ENCODE assay signal across 1 cellular context in genomic region chr10:119178371-119179119, GRCh38.
A peak's percentile ranks its signal among the peaks of the same experiment; 100 is the strongest.
TF ChIP-seq lines count a peak whose summit lies in the region.

TSS of gene PRDX3 (minus strand) at chr10:119178812. CDS start at chr10:119178790, 22 bp downstream.

TF ChIP-seq in K562, 482 proteins besides CTCF, POLR2A, EP300 and RAD21 (continued from another document and continues in another):
- TF ChIP-seq, protein P1, sequence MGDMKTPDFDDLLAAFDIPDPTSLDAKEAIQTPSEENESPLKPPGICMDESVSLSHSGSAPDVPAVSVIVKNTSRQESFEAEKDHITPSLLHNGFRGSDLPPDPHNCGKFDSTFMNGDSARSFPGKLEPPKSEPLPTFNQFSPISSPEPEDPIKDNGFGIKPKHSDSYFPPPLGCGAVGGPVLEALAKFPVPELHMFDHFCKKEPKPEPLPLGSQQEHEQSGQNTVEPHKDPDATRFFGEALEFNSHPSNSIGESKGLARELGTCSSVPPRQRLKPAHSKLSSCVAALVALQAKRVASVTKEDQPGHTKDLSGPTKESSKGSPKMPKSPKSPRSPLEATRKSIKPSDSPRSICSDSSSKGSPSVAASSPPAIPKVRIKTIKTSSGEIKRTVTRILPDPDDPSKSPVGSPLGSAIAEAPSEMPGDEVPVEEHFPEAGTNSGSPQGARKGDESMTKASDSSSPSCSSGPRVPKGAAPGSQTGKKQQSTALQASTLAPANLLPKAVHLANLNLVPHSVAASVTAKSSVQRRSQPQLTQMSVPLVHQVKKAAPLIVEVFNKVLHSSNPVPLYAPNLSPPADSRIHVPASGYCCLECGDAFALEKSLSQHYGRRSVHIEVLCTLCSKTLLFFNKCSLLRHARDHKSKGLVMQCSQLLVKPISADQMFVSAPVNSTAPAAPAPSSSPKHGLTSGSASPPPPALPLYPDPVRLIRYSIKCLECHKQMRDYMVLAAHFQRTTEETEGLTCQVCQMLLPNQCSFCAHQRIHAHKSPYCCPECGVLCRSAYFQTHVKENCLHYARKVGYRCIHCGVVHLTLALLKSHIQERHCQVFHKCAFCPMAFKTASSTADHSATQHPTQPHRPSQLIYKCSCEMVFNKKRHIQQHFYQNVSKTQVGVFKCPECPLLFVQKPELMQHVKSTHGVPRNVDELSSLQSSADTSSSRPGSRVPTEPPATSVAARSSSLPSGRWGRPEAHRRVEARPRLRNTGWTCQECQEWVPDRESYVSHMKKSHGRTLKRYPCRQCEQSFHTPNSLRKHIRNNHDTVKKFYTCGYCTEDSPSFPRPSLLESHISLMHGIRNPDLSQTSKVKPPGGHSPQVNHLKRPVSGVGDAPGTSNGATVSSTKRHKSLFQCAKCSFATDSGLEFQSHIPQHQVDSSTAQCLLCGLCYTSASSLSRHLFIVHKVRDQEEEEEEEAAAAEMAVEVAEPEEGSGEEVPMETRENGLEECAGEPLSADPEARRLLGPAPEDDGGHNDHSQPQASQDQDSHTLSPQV (IDR thresholded peaks at IDR 0.05): peak; percentile 33; the same call in 1 of the 2 replicates
- TF ChIP-seq SRSF1 (IDR thresholded peaks at IDR 0.05; ENCODE audit: low read depth, low read length) (no peak), FOXK2 (conservative IDR thresholded peaks at IDR 0.05 in 1 of 2, IDR thresholded peaks at IDR 0.05 in 1 of 2; ENCODE audit: low read depth in 2 of 2) (no peak), THRB (CRISPR knock-in tag; conservative IDR thresholded peaks at IDR 0.05) (no peak), RBM14 (IDR thresholded peaks at IDR 0.05; ENCODE audit: borderline replicate concordance, insufficient read depth, low read depth, low read length) (no peak), HNRNPK (IDR thresholded peaks at IDR 0.05; ENCODE audit: low read depth, low read length, poor library complexity, severe bottlenecking) (no peak), ZSCAN29 (IDR thresholded peaks at IDR 0.05) (no peak), SMARCE1 (IDR thresholded peaks at IDR 0.05) (no peak), ZNF512 (tag; IDR thresholded peaks at IDR 0.05) (no peak), RBM34 (IDR thresholded peaks at IDR 0.05; ENCODE audit: borderline replicate concordance, insufficient read depth, low read length) (no peak), NCOA1 (IDR thresholded peaks at IDR 0.05; ENCODE audit: low read depth) (0 out of 2 replicates have a peak, but pooled peaks have one; percentile 53), CSDE1 (IDR thresholded peaks at IDR 0.05) (no peak), ZNF707 (CRISPR knock-in tag; conservative IDR thresholded peaks at IDR 0.05) (no peak), ARID2 (IDR thresholded peaks at IDR 0.05) (no peak), ZNF398 (CRISPR knock-in tag; IDR thresholded peaks at IDR 0.05) (no peak), RFX5 (IDR thresholded peaks at IDR 0.05; ENCODE audit: low read depth, low read length) (no peak), HDAC1 (IDR thresholded peaks at IDR 0.05) (peak in 1 of 2 experiments; percentile 50; a peak in 1 of 4 replicates), TRIM24 (IDR thresholded peaks at IDR 0.05) (peak in 1 of 2 experiments; percentile 55; a peak in 2 of 4 replicates), ZNF740 (CRISPR knock-in tag; IDR thresholded peaks at IDR 0.05) (0 out of 2 replicates have a peak, but pooled peaks have one; percentile 39), ZNF740 (tag; IDR thresholded peaks at IDR 0.05) (no peak), SNRNP70 (optimal IDR thresholded peaks at IDR 0.05; ENCODE audit: low read depth, low read length) (no peak), RBM15 (IDR thresholded peaks at IDR 0.05; ENCODE audit: insufficient read depth, low read length) (no peak), RUNX1 (IDR thresholded peaks at IDR 0.05; ENCODE audit: low read depth) (no peak), POLR2AphosphoS2 (IDR thresholded peaks at IDR 0.05; ENCODE audit: low read length) (0 out of 2 replicates have a peak, but pooled peaks have one; percentile 64), EP400 (IDR thresholded peaks at IDR 0.05) (peak; percentile 88), NCOR1 (IDR thresholded peaks at IDR 0.05) (no peak), NFE2L1 (tag; IDR thresholded peaks at IDR 0.05; ENCODE audit: borderline replicate concordance, low read depth) (no peak), ARID4B (CRISPR knock-in tag; IDR thresholded peaks at IDR 0.05) (no peak), MIER1 (IDR thresholded peaks at IDR 0.05; ENCODE audit: low read depth) (no peak), DIDO1 (tag; IDR thresholded peaks at IDR 0.05; ENCODE audit: low read depth) (no peak), KHSRP (IDR thresholded peaks at IDR 0.05) (no peak), POLR2AphosphoS5 (IDR thresholded peaks at IDR 0.05; ENCODE audit: control insufficient read depth, insufficient read depth, low read depth, low read length) (peak; percentile 93), ZNF24 (IDR thresholded peaks at IDR 0.05) (no peak), EWSR1 (IDR thresholded peaks at IDR 0.05; ENCODE audit: borderline replicate concordance, low read depth, partially characterized antibody) (no peak), TBL1XR1 (IDR thresholded peaks at IDR 0.05; ENCODE audit: low read length in 2 of 2) (no peak), CHCHD3 (CRISPR knock-in tag; IDR thresholded peaks at IDR 0.05) (no peak), HNRNPH1 (optimal IDR thresholded peaks at IDR 0.05; ENCODE audit: low read depth, low read length) (no peak)
- TF ChIP-seq, protein P2, sequence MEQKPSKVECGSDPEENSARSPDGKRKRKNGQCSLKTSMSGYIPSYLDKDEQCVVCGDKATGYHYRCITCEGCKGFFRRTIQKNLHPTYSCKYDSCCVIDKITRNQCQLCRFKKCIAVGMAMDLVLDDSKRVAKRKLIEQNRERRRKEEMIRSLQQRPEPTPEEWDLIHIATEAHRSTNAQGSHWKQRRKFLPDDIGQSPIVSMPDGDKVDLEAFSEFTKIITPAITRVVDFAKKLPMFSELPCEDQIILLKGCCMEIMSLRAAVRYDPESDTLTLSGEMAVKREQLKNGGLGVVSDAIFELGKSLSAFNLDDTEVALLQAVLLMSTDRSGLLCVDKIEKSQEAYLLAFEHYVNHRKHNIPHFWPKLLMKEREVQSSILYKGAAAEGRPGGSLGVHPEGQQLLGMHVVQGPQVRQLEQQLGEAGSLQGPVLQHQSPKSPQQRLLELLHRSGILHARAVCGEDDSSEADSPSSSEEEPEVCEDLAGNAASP (IDR thresholded peaks at IDR 0.05): no peak
- TF ChIP-seq, protein P3, sequence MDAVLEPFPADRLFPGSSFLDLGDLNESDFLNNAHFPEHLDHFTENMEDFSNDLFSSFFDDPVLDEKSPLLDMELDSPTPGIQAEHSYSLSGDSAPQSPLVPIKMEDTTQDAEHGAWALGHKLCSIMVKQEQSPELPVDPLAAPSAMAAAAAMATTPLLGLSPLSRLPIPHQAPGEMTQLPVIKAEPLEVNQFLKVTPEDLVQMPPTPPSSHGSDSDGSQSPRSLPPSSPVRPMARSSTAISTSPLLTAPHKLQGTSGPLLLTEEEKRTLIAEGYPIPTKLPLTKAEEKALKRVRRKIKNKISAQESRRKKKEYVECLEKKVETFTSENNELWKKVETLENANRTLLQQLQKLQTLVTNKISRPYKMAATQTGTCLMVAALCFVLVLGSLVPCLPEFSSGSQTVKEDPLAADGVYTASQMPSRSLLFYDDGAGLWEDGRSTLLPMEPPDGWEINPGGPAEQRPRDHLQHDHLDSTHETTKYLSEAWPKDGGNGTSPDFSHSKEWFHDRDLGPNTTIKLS (IDR thresholded peaks at IDR 0.05; ENCODE audit: borderline replicate concordance, low read depth): no peak
- TF ChIP-seq, protein P4, sequence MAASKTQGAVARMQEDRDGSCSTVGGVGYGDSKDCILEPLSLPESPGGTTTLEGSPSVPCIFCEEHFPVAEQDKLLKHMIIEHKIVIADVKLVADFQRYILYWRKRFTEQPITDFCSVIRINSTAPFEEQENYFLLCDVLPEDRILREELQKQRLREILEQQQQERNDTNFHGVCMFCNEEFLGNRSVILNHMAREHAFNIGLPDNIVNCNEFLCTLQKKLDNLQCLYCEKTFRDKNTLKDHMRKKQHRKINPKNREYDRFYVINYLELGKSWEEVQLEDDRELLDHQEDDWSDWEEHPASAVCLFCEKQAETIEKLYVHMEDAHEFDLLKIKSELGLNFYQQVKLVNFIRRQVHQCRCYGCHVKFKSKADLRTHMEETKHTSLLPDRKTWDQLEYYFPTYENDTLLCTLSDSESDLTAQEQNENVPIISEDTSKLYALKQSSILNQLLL (CRISPR knock-in tag; IDR thresholded peaks at IDR 0.05; ENCODE audit: borderline replicate concordance): no peak
- TF ChIP-seq, protein P5, sequence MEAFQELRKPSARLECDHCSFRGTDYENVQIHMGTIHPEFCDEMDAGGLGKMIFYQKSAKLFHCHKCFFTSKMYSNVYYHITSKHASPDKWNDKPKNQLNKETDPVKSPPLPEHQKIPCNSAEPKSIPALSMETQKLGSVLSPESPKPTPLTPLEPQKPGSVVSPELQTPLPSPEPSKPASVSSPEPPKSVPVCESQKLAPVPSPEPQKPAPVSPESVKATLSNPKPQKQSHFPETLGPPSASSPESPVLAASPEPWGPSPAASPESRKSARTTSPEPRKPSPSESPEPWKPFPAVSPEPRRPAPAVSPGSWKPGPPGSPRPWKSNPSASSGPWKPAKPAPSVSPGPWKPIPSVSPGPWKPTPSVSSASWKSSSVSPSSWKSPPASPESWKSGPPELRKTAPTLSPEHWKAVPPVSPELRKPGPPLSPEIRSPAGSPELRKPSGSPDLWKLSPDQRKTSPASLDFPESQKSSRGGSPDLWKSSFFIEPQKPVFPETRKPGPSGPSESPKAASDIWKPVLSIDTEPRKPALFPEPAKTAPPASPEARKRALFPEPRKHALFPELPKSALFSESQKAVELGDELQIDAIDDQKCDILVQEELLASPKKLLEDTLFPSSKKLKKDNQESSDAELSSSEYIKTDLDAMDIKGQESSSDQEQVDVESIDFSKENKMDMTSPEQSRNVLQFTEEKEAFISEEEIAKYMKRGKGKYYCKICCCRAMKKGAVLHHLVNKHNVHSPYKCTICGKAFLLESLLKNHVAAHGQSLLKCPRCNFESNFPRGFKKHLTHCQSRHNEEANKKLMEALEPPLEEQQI (IDR thresholded peaks at IDR 0.05): no peak
